In the genomic region with DNA sequence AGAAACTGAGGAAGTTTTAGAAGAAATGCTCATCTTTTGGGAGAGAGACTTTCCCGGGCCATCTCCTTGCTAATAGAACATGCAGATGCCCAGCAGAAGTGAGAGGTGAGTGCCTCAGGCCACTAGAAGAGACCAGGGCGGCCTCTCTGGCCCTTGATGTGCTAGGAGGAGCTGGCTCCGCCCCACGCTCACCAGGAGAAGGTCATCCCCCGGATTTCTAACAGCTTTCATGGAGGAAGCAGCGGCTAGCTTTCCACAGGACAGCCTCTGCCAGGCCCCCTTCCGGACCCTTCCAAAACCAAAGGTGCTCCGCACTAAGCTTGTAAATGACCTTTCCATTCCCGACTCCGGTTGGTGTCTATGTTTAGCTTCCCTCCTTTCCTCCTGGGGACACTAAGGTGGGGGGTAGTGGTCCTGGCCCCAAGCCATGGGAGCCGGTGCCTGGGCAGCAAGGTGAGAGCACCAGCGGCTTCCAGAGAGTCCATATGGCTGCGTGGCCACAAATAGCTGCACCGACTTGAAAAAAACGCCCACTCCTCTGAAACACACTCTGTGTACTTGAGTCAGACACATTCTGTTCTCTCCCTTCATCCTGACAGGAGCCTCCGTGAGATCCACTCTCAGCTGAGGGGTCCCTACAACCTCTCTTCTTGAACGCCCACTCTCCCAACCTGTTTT, we compare ENCODE assay signal across 1 cellular context.
TF ChIP-seq lines count a peak whose summit lies in the region.

No MANE protein-coding gene starts in this region.

TF ChIP-seq in GM23338, 12 proteins besides CTCF, POLR2A, EP300 and RAD21 (continued from another document):
- TF ChIP-seq, protein P1, sequence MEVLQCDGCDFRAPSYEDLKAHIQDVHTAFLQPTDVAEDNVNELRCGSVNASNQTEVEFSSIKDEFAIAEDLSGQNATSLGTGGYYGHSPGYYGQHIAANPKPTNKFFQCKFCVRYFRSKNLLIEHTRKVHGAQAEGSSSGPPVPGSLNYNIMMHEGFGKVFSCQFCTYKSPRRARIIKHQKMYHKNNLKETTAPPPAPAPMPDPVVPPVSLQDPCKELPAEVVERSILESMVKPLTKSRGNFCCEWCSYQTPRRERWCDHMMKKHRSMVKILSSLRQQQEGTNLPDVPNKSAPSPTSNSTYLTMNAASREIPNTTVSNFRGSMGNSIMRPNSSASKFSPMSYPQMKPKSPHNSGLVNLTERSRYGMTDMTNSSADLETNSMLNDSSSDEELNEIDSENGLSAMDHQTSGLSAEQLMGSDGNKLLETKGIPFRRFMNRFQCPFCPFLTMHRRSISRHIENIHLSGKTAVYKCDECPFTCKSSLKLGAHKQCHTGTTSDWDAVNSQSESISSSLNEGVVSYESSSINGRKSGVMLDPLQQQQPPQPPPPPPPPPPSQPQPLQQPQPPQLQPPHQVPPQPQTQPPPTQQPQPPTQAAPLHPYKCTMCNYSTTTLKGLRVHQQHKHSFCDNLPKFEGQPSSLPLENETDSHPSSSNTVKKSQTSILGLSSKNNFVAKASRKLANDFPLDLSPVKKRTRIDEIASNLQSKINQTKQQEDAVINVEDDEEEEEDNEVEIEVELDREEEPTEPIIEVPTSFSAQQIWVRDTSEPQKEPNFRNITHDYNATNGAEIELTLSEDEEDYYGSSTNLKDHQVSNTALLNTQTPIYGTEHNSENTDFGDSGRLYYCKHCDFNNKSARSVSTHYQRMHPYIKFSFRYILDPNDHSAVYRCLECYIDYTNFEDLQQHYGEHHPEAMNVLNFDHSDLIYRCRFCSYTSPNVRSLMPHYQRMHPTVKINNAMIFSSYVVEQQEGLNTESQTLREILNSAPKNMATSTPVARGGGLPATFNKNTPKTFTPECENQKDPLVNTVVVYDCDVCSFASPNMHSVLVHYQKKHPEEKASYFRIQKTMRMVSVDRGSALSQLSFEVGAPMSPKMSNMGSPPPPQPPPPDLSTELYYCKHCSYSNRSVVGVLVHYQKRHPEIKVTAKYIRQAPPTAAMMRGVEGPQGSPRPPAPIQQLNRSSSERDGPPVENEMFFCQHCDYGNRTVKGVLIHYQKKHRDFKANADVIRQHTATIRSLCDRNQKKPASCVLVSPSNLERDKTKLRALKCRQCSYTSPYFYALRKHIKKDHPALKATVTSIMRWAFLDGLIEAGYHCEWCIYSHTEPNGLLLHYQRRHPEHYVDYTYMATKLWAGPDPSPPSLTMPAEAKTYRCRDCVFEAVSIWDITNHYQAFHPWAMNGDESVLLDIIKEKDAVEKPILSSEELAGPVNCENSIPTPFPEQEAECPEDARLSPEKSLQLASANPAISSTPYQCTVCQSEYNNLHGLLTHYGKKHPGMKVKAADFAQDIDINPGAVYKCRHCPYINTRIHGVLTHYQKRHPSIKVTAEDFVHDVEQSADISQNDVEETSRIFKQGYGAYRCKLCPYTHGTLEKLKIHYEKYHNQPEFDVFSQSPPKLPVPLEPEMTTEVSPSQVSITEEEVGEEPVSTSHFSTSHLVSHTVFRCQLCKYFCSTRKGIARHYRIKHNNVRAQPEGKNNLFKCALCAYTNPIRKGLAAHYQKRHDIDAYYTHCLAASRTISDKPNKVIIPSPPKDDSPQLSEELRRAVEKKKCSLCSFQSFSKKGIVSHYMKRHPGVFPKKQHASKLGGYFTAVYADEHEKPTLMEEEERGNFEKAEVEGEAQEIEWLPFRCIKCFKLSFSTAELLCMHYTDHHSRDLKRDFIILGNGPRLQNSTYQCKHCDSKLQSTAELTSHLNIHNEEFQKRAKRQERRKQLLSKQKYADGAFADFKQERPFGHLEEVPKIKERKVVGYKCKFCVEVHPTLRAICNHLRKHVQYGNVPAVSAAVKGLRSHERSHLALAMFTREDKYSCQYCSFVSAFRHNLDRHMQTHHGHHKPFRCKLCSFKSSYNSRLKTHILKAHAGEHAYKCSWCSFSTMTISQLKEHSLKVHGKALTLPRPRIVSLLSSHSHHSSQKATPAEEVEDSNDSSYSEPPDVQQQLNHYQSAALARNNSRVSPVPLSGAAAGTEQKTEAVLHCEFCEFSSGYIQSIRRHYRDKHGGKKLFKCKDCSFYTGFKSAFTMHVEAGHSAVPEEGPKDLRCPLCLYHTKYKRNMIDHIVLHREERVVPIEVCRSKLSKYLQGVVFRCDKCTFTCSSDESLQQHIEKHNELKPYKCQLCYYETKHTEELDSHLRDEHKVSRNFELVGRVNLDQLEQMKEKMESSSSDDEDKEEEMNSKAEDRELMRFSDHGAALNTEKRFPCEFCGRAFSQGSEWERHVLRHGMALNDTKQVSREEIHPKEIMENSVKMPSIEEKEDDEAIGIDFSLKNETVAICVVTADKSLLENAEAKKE (CRISPR knock-in tag; IDR thresholded peaks at IDR 0.05) = no peak
- TF ChIP-seq CREB1 (CRISPR knock-in tag; IDR thresholded peaks at IDR 0.05; ENCODE audit: low read depth) (no peak), POLR2AphosphoS5 (IDR thresholded peaks at IDR 0.05; ENCODE audit: low read depth) (no peak), EZH2 (IDR thresholded peaks at IDR 0.05; ENCODE audit: low read depth, unreplicated experiment) (no peak), EZH2phosphoT487 (IDR thresholded peaks at IDR 0.05; ENCODE audit: unreplicated experiment) (no peak), ZNF331 (CRISPR knock-in tag; IDR thresholded peaks at IDR 0.05; ENCODE audit: low read depth) (no peak), NANOG (IDR thresholded peaks at IDR 0.05; ENCODE audit: borderline replicate concordance) (no peak), ZNF114 (CRISPR knock-in tag; IDR thresholded peaks at IDR 0.05) (no peak)
- TF ChIP-seq, protein P2, sequence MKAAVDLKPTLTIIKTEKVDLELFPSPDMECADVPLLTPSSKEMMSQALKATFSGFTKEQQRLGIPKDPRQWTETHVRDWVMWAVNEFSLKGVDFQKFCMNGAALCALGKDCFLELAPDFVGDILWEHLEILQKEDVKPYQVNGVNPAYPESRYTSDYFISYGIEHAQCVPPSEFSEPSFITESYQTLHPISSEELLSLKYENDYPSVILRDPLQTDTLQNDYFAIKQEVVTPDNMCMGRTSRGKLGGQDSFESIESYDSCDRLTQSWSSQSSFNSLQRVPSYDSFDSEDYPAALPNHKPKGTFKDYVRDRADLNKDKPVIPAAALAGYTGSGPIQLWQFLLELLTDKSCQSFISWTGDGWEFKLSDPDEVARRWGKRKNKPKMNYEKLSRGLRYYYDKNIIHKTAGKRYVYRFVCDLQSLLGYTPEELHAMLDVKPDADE (IDR thresholded peaks at IDR 0.05) = no peak
- TF ChIP-seq, protein P3, sequence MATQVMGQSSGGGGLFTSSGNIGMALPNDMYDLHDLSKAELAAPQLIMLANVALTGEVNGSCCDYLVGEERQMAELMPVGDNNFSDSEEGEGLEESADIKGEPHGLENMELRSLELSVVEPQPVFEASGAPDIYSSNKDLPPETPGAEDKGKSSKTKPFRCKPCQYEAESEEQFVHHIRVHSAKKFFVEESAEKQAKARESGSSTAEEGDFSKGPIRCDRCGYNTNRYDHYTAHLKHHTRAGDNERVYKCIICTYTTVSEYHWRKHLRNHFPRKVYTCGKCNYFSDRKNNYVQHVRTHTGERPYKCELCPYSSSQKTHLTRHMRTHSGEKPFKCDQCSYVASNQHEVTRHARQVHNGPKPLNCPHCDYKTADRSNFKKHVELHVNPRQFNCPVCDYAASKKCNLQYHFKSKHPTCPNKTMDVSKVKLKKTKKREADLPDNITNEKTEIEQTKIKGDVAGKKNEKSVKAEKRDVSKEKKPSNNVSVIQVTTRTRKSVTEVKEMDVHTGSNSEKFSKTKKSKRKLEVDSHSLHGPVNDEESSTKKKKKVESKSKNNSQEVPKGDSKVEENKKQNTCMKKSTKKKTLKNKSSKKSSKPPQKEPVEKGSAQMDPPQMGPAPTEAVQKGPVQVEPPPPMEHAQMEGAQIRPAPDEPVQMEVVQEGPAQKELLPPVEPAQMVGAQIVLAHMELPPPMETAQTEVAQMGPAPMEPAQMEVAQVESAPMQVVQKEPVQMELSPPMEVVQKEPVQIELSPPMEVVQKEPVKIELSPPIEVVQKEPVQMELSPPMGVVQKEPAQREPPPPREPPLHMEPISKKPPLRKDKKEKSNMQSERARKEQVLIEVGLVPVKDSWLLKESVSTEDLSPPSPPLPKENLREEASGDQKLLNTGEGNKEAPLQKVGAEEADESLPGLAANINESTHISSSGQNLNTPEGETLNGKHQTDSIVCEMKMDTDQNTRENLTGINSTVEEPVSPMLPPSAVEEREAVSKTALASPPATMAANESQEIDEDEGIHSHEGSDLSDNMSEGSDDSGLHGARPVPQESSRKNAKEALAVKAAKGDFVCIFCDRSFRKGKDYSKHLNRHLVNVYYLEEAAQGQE (IDR thresholded peaks at IDR 0.05; ENCODE audit: unreplicated experiment) = no peak
TF ChIP-seq in GM23338: peak in this region for 0.
